In the genomic region with DNA sequence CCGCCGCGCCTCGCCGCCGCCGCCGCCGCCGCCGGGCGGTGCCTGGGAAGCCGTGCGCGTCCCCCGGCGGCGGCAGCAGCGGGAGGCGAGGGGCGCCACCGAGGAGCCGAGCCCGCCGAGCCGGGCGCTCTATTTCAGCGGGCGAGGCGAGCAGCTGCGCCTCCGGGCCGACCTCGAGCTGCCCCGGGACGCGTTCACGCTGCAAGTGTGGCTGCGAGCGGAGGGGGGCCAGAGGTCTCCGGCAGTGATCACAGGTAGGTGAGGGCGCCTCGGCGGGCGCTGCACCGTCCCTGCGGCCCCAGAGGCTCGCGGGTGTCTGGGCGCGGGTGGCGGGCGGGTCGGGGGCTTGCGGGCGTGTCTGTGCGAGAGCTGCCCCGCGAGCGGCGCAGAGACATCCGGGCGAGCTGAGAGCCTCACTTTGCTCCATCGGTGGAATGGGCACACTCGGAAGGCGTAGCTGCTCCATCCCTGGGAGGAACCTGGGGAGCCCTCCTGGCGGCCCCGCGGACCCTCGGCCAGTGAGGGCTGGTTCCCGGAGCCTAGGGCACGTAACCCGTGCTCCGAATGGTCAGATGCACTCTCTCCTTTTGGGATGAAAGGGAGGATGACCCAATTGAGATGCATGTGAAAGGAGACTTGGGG, we compare ENCODE assay signal across 9 cellular contexts. TPM values are rescaled to one million over a fixed set of nuclear protein-coding genes. Genes with fewer than 3 reads are reported as not detected.
DNase-seq lines count a peak whose midpoint lies in the region; ATAC-seq and TF ChIP-seq lines count a peak whose summit lies in the region.
"Had no signal": no experiment of that assay in that cellular context is flagged by ENCODE, and none has a peak within 500 bp of the region (broad histone marks: within the 10 kb centered on the region; RNA-seq: fewer than 3 reads in every experiment).

No MANE protein-coding gene starts in this region.

- no peak for TF ChIP-seq CTCF in lung (IDR thresholded peaks at IDR 0.05; ENCODE audit: control extremely low read depth, extremely low read depth)
- no peak for TF ChIP-seq CTCF in uterus (IDR thresholded peaks at IDR 0.05)
- no peak for TF ChIP-seq CTCF in OCI-LY7 (conservative IDR thresholded peaks at IDR 0.05; ENCODE audit: low read length)

- no peak overlapping the region for H2AFZ ChIP-seq in OCI-LY7 (ENCODE audit: low read length)

- H3K4me2 ChIP-seq in OCI-LY7 (ENCODE audit: low read length): no peak overlapping the region

- BruUV-seq in OCI-LY7 (replicated peaks; lab: Mats Ljungman, UMichigan): no TSS peak

- intact Hi-C loops in uterus (cut with DNase I; ENCODE audit: low total_unique reads) (loop anchor here (10.0 kb wide), 1 partner anchor 210 kb away; no protein-coding TSS in a partner anchor), OCI-LY7 (cut with micrococcal nuclease; ENCODE audit: unreplicated experiment) (loop anchor here (5.0 kb wide), 1 partner anchor 418 kb away; no protein-coding TSS in a partner anchor)

- CTCF ChIA-PET in CD8-positive, alpha-beta memory T cell (lab: Charles Lee): no interaction called here
- CTCF ChIA-PET in OCI-LY7 (lab: Charles Lee; ENCODE audit: unreplicated experiment): no interaction called here

- 1 to 3% methylated on average over 38 to 74 of the region's 74 CpGs for WGBS in lung, 2 donors

- H3K4me1 Mint-ChIP-seq in activated naive CD8-positive, alpha-beta T cell treated with anti-CD3 and anti-CD28 coated beads, Interleukin-2, amount 10 ng/mL, durations not matched to agents 7 days and 5 days: peaks cover 4% of the 10 kb centered on the region
- peaks cover 12% of the 10 kb centered on the region for H3K4me1 Mint-ChIP-seq in activated naive CD8-positive, alpha-beta T cell treated with anti-CD3 and anti-CD28 coated beads, Interleukin-2, amount 50 U/mL, for 24 hours
- peaks cover 0 to 18% (median 2%) of the 10 kb centered on the region in 3 donors for H3K4me1 Mint-ChIP-seq in CD8-positive, alpha-beta memory T cell

- H3K27ac ChIP-seq in lung (ENCODE audit: low read depth in 1 of 2, low read length in 1 of 2): peak overlapping the region; percentile 46 to 54
- H3K27ac ChIP-seq in uterus: peak overlapping the region; percentile 93
- H3K27ac ChIP-seq in CD8-positive, alpha-beta memory T cell (ENCODE audit: low read depth, low read length): no peak overlapping the region
- H3K27ac ChIP-seq in OCI-LY7 (ENCODE audit: low read depth, low read length, poor library complexity, severe bottlenecking): no peak overlapping the region
- H3K27ac ChIP-seq: HL-60 had no signal

- no peaks in the 10 kb centered on the region for H3K9me3 Mint-ChIP-seq in activated naive CD8-positive, alpha-beta T cell treated with anti-CD3 and anti-CD28 coated beads, Interleukin-2, amount 10 ng/mL, durations not matched to agents 7 days and 5 days
- H3K9me3 Mint-ChIP-seq in activated naive CD8-positive, alpha-beta T cell treated with anti-CD3 and anti-CD28 coated beads, Interleukin-2, amount 50 U/mL, for 24 hours: no peaks in the 10 kb centered on the region
- peaks cover 0 to 8% (median 5%) of the 10 kb centered on the region in 5 donors for H3K9me3 Mint-ChIP-seq in CD8-positive, alpha-beta memory T cell

- no peak overlapping the region for H3K4me3 Mint-ChIP-seq in activated naive CD8-positive, alpha-beta T cell treated with anti-CD3 and anti-CD28 coated beads, Interleukin-2, amount 10 ng/mL, durations not matched to agents 7 days and 5 days
- H3K4me3 Mint-ChIP-seq in activated naive CD8-positive, alpha-beta T cell treated with anti-CD3 and anti-CD28 coated beads, Interleukin-2, amount 50 U/mL, for 24 hours: no peak overlapping the region
- no peak overlapping the region for H3K4me3 Mint-ChIP-seq in CD8-positive, alpha-beta memory T cell

- H3K36me3 ChIP-seq in lung (ENCODE audit: control insufficient read depth in 2 of 2, insufficient read depth in 2 of 2, low read length in 2 of 2): no peaks in the 10 kb centered on the region
- no peaks in the 10 kb centered on the region for H3K36me3 ChIP-seq in uterus
- no peaks in the 10 kb centered on the region for H3K36me3 ChIP-seq in CD8-positive, alpha-beta memory T cell (ENCODE audit: insufficient read depth, low read length)
- H3K36me3 ChIP-seq in OCI-LY7 (ENCODE audit: insufficient read depth, low read length): no peaks in the 10 kb centered on the region

- H3K4me1 ChIP-seq in lung (ENCODE audit: control insufficient read depth in 2 of 2, insufficient read depth in 2 of 2, low read length in 2 of 2) (peaks cover 2 to 15% of the 10 kb centered on the region in 2 donors), uterus (no peaks in the 10 kb centered on the region), OCI-LY7 (ENCODE audit: insufficient read depth, low read length, poor library complexity, severe bottlenecking) (no peaks in the 10 kb centered on the region)
- H3K4me1 ChIP-seq in CD8-positive, alpha-beta memory T cell (ENCODE audit: insufficient read depth, low read length): no peaks in the 10 kb centered on the region

- H3K36me3 Mint-ChIP-seq in activated naive CD8-positive, alpha-beta T cell treated with anti-CD3 and anti-CD28 coated beads, Interleukin-2, amount 10 ng/mL, durations not matched to agents 7 days and 5 days: no peaks in the 10 kb centered on the region
- no peaks in the 10 kb centered on the region for H3K36me3 Mint-ChIP-seq in activated naive CD8-positive, alpha-beta T cell treated with anti-CD3 and anti-CD28 coated beads, Interleukin-2, amount 50 U/mL, for 24 hours (ENCODE audit: low read depth)
- no peaks in the 10 kb centered on the region for H3K36me3 Mint-ChIP-seq in CD8-positive, alpha-beta memory T cell

- peaks cover 0 to 1% of the 10 kb centered on the region in 2 donors for H3K9me3 ChIP-seq in lung (ENCODE audit: control insufficient read depth in 2 of 2, insufficient read depth in 1 of 2, low read length in 1 of 2)
- H3K9me3 ChIP-seq in uterus: no peaks in the 10 kb centered on the region
- H3K9me3 ChIP-seq in CD8-positive, alpha-beta memory T cell (ENCODE audit: low read length): no peaks in the 10 kb centered on the region
- H3K9me3 ChIP-seq in OCI-LY7 (ENCODE audit: low read length): no peaks in the 10 kb centered on the region

- H3K79me2 ChIP-seq in OCI-LY7 (ENCODE audit: insufficient read depth, low read depth, low read length): no peaks in the 10 kb centered on the region

- POLR2A ChIA-PET in activated naive CD8-positive, alpha-beta T cell treated with anti-CD3 and anti-CD28 coated beads, Interleukin-2, amount 10 ng/mL, durations not matched to agents 7 days and 5 days (lab: Charles Lee): no interaction called here
- POLR2A ChIA-PET in CD8-positive, alpha-beta memory T cell (lab: Charles Lee): no interaction called here
- POLR2A ChIA-PET in OCI-LY7 (lab: Charles Lee): no interaction called here

- H3K27me3 Mint-ChIP-seq in activated naive CD8-positive, alpha-beta T cell treated with anti-CD3 and anti-CD28 coated beads, Interleukin-2, amount 10 ng/mL, durations not matched to agents 7 days and 5 days: peaks cover 56% of the 10 kb centered on the region
- peaks cover 68% of the 10 kb centered on the region for H3K27me3 Mint-ChIP-seq in activated naive CD8-positive, alpha-beta T cell treated with anti-CD3 and anti-CD28 coated beads, Interleukin-2, amount 50 U/mL, for 24 hours
- H3K27me3 Mint-ChIP-seq in CD8-positive, alpha-beta memory T cell: peaks cover 42 to 83% of the 10 kb centered on the region in 2 donors

- H3K9me2 ChIP-seq in OCI-LY7 (ENCODE audit: insufficient read depth, low read length): no peaks in the 10 kb centered on the region

- TF ChIP-seq POLR2A in uterus (IDR thresholded peaks at IDR 0.05): no peak

- ATAC-seq in activated naive CD8-positive, alpha-beta T cell treated with anti-CD3 and anti-CD28 coated beads, Interleukin-2, amount 10 ng/mL, durations not matched to agents 7 days and 5 days (ENCODE audit: low read depth): no peak
- no peak for ATAC-seq in activated naive CD8-positive, alpha-beta T cell treated with anti-CD3 and anti-CD28 coated beads, Interleukin-2, amount 50 U/mL, for 24 hours
- ATAC-seq in lung (ENCODE audit: insufficient read depth, low FRiP score): peak; percentile 22

- H4K20me1 ChIP-seq in OCI-LY7 (ENCODE audit: insufficient read depth, low read length): no peaks in the 10 kb centered on the region

- DNase-seq in activated naive CD8-positive, alpha-beta T cell treated with anti-CD3 and anti-CD28 coated beads, Interleukin-2, amount 10 ng/mL, durations not matched to agents 7 days and 5 days: peak; percentile 32
- DNase-seq in activated naive CD8-positive, alpha-beta T cell treated with anti-CD3 and anti-CD28 coated beads, Interleukin-2, amount 50 U/mL, for 24 hours: no peak
- DNase-seq in ecto neural progenitor cell (ENCODE audit: low spot score) (peak; percentile 58), lung (ENCODE audit: low spot score) (no peak), uterus (peak; percentile 34 to 36), Ammon's horn (ENCODE audit: low spot score) (no peak), OCI-LY7 (ENCODE audit: low spot score) (no peak)
- no peak for DNase-seq in CD8-positive, alpha-beta memory T cell

- peak overlapping the region; percentile 60 for H3K4me3 ChIP-seq in lung
- peak overlapping the region; percentile 39 to 56 for H3K4me3 ChIP-seq in uterus
- H3K4me3 ChIP-seq in CD8-positive, alpha-beta memory T cell (ENCODE audit: low read length): no peak overlapping the region
- H3K4me3 ChIP-seq in OCI-LY7 (ENCODE audit: low read depth, low read length, poor library complexity, severe bottlenecking): no peak overlapping the region

- no peak overlapping the region for H3K27ac Mint-ChIP-seq in activated naive CD8-positive, alpha-beta T cell treated with anti-CD3 and anti-CD28 coated beads, Interleukin-2, amount 10 ng/mL, durations not matched to agents 7 days and 5 days
- H3K27ac Mint-ChIP-seq in activated naive CD8-positive, alpha-beta T cell treated with anti-CD3 and anti-CD28 coated beads, Interleukin-2, amount 50 U/mL, for 24 hours: no peak overlapping the region
- H3K27ac Mint-ChIP-seq in CD8-positive, alpha-beta memory T cell: no peak overlapping the region

- peaks cover 6% of the 10 kb centered on the region for H3K27me3 ChIP-seq in lung (ENCODE audit: control insufficient read depth, insufficient read depth)
- no peaks in the 10 kb centered on the region for H3K27me3 ChIP-seq in uterus
- peaks cover 4% of the 10 kb centered on the region for H3K27me3 ChIP-seq in CD8-positive, alpha-beta memory T cell (ENCODE audit: insufficient read depth, low read length, poor library complexity, severe bottlenecking)

RNA-seq across cellular contexts. Expression of gene PAPPA, which starts 0.9 kb away (rescaled TPM):
- total RNA-seq in activated naive CD8-positive, alpha-beta T cell treated with anti-CD3 and anti-CD28 coated beads, Interleukin-2, amount 10 ng/mL, durations not matched to agents 7 days and 5 days: not detected
- total RNA-seq in lung (1 to 10 TPM; 4.6 to 6.7 TPM), uterus (10 to 100 TPM in 1 of 4 donors, 1 to 10 TPM in 1, under 1 TPM in 2; 0.29 to 17.1 (median 2.4) TPM), OCI-LY7 (2022) (not detected in 2 replicates)
- 1 to 10 TPM in 1 of 2 donors, under 1 TPM in 1; 0.45 to 2.7 TPM for polyA plus RNA-seq in lung
- total RNA-seq in CD8-positive, alpha-beta memory T cell: not detected
- polyA plus RNA-seq in CD8-positive, alpha-beta memory T cell: not detected
- total RNA-seq in OCI-LY7 (2014; rRNA removed; shearing (Covaris generic)): not detected in 2 replicates

Comparison
In these comparisons a context has a peak if more than half of its experiments do, and no peak if none do; other contexts are left out.
1. DNase-seq: peak in activated naive CD8-positive, alpha-beta T cell treated with anti-CD3 and anti-CD28 coated beads, Interleukin-2, amount 10 ng/mL, durations not matched to agents 7 days and 5 days (single experiment), ecto neural progenitor cell (single experiment) and uterus (2 of 2); none in activated naive CD8-positive, alpha-beta T cell treated with anti-CD3 and anti-CD28 coated beads, Interleukin-2, amount 50 U/mL, for 24 hours (single experiment), lung (single experiment), Ammon's horn (single experiment), CD8-positive, alpha-beta memory T cell (0 of 5) and OCI-LY7 (single experiment).
2. H3K27ac ChIP-seq: peak in lung (2 of 2) and uterus (2 of 2); none in CD8-positive, alpha-beta memory T cell (single experiment) and OCI-LY7 (single experiment).
3. H3K4me3 ChIP-seq: peak in lung (single experiment) and uterus (2 of 2); none in CD8-positive, alpha-beta memory T cell (single experiment) and OCI-LY7 (single experiment).